Comparison of ENCODE assay signal across 8 cellular contexts in the genomic region with DNA sequence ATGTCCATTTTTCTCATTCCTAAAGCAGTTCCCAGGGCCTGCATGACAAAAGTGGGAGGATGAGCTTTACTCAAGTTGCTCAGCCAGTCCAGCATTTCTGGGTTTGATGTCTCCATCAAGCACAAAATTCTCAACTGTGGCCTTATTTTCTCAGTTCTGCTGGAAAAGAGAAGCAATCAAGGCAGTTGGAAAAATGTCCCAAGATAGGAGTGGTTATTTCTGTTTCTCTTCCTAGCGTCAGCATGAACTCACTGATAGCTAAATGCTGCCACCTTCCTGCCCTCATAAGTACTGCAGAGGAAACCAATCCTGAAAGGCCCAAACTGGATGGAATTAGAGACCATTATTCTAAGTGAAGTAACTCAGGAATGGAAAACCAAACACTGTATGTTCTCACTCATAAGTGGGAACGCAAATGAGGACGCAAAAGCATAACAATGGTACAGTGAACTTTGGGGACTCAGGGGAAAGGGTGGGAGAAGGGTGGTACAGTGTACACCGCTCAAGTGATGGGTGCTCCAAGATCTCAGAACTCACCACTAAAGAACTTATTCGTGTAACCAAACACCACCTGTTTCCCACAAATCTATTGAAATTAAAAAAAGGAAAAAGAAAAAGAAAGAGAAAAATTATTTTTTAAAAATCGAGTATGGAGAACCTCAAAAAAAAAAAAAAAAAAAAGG. TPM values are rescaled to one million over a fixed set of nuclear protein-coding genes. Genes with fewer than 3 reads are reported as not detected.
DNase-seq lines count a peak whose midpoint lies in the region; ATAC-seq and TF ChIP-seq lines count a peak whose summit lies in the region.

No MANE protein-coding gene starts in this region.

- ATAC-seq in HG02973 (IDR thresholded peaks at IDR 0.05; ENCODE audit: unreplicated experiment) (peak; percentile 15), GM18909 (IDR thresholded peaks at IDR 0.05; ENCODE audit: poor library complexity, unreplicated experiment) (no peak)

- 32 to 41% (median 35%) methylated on average over 6 of the region's 6 CpGs for WGBS in stomach, 5 donors

- intact Hi-C loops in stomach (cut with DNase I; ENCODE audit: low total_unique reads): loop anchor here (10.0 kb wide), 1 partner anchor 291 kb away; no protein-coding TSS in a partner anchor

- H3K9me3 ChIP-seq in NT2/D1 (ENCODE audit: insufficient read depth, low read length) (no peaks in the 10 kb centered on the region), muscle layer of duodenum (ENCODE audit: control insufficient read depth in 1 of 2, low read length in 2 of 2) (no peaks in the 10 kb centered on the region), stomach (no peaks in the 10 kb centered on the region)

- TF ChIP-seq CTCF in epithelial cell of esophagus (IDR thresholded peaks at IDR 0.05; ENCODE audit: insufficient read depth, low read depth, low read length, missing control alignments): peak; percentile 97
- peak in 6 of 7 experiments; percentile 80 to 98 (median 92) for TF ChIP-seq CTCF in stomach (IDR thresholded peaks at IDR 0.05)

- no peaks in the 10 kb centered on the region for H3K27me3 ChIP-seq in NT2/D1 (ENCODE audit: insufficient read depth, insufficient read length)
- no peaks in the 10 kb centered on the region for H3K27me3 ChIP-seq in muscle layer of duodenum (ENCODE audit: low read depth, low read length)
- H3K27me3 ChIP-seq in stomach: no peaks in the 10 kb centered on the region

- TF ChIP-seq EP300 in stomach (IDR thresholded peaks at IDR 0.05): no peak

- no peak for TF ChIP-seq POLR2A in stomach (IDR thresholded peaks at IDR 0.05)

- DNase-seq in D341Med (ENCODE audit: low spot score) (peak; percentile 61), NT2/D1 (ENCODE audit: low read depth, low spot score) (peak; percentile 51), epithelial cell of esophagus (ENCODE audit: low read depth) (peak; percentile 77), stomach (peak; percentile 74)
- peak; percentile 59 for DNase-seq in activated CD8-positive, alpha-beta memory T cell treated with anti-CD3 and anti-CD28 coated beads, Interleukin-2, amount 50 U/mL, for 4 hours

- no peak overlapping the region for H3K9ac ChIP-seq in NT2/D1 (ENCODE audit: insufficient read length, low read depth)

- H3K4me3 ChIP-seq in NT2/D1 (ENCODE audit: insufficient read length, low read depth): no peak overlapping the region
- no peak overlapping the region for H3K4me3 ChIP-seq in epithelial cell of esophagus (ENCODE audit: low read length)
- no peak overlapping the region for H3K4me3 ChIP-seq in muscle layer of duodenum (ENCODE audit: low read depth in 1 of 2, low read length in 2 of 2)
- no peak overlapping the region for H3K4me3 ChIP-seq in stomach

- H3K4me1 ChIP-seq in NT2/D1 (ENCODE audit: insufficient read depth, insufficient read length): no peaks in the 10 kb centered on the region
- peaks cover 4 to 6% of the 10 kb centered on the region in 2 donors for H3K4me1 ChIP-seq in muscle layer of duodenum (ENCODE audit: control insufficient read depth in 1 of 2, insufficient read depth in 2 of 2, low read length in 2 of 2)
- H3K4me1 ChIP-seq in stomach: peaks cover 16 to 51% (median 34%) of the 10 kb centered on the region in 4 donors

- peak overlapping the region; percentile 72 for H3K27ac ChIP-seq in muscle layer of duodenum (ENCODE audit: low read length)
- peak overlapping the region in 4 of 5 donors; percentile 55 to 89 (median 69) for H3K27ac ChIP-seq in stomach

- H3K36me3 ChIP-seq in NT2/D1 (ENCODE audit: insufficient read depth, insufficient read length, low read length) (no peaks in the 10 kb centered on the region), muscle layer of duodenum (ENCODE audit: control insufficient read depth in 1 of 2, insufficient read depth in 2 of 2, low read length in 2 of 2) (no peaks in the 10 kb centered on the region), stomach (no peaks in the 10 kb centered on the region)

RNA-seq across cellular contexts. Expression of gene ADH7, which starts 29.6 kb away (rescaled TPM):
- 10 to 100 TPM in 1 of 5 donors, 1 to 10 TPM in 3, not detected in 1; 1.3 to 20.6 (median 4.4) TPM for total RNA-seq in stomach
- 10 to 100 TPM in 2 of 3 donors, 1 to 10 TPM in 1; 1.2 to 84.2 (median 62.2) TPM for polyA plus RNA-seq in stomach

RNA-seq across cellular contexts. Expression of gene ADH1C, which starts 53.0 kb away (rescaled TPM):
- 100 to 1,000 TPM in 2 of 5 donors, 10 to 100 TPM in 2, not detected in 1; 58.5 to 427 (median 233) TPM for total RNA-seq in stomach
- polyA plus RNA-seq in stomach: 100 to 1,000 TPM in 1 of 3 donors, 10 to 100 TPM in 2; 29.9 to 150 (median 61.3) TPM
